In the genomic region with DNA sequence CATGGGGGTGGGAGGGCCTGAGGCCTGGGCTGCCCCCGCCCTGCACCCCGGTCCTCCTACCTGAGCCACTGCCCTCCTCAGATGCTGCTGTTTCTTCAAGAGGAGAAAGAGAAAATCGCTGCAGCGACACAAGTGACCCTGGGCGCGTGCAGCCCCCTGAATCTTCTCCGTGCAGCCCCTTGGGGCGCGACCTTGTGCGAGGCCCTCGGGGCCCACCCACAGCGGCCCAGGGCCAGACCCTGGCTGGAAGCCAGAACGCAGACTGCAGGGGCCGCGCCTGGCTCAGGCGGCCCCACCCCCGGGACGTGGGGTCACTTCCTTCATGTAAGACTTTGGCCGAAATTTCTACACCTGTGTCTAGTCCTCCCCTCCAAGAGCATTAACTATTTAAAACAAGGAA, we compare ENCODE assay signal across 35 cellular contexts.
"Had no signal": no experiment of that assay in that cellular context is flagged by ENCODE, and none has a peak within 500 bp of the region (broad histone marks: within the 10 kb centered on the region; RNA-seq: fewer than 3 reads in every experiment).

No MANE protein-coding gene starts in this region.

- DNase-seq: activated B cell treated with CpG ODN at 0.5 μM for 24 hours; activated CD4-positive, alpha-beta memory T cell treated with anti-CD3 and anti-CD28 coated beads, Interleukin-2, amount 10 ng/mL, durations not matched to agents 7 days and 5 days; activated CD4-positive, alpha-beta T cell treated with anti-CD3 and anti-CD28 coated beads for 4 hours; activated CD4-positive, CD25-positive, alpha-beta regulatory T cell treated with anti-CD3 and anti-CD28 coated beads, Interleukin-2, amount 50 U/mL, for 72 hours; activated CD8-positive, alpha-beta memory T cell treated with anti-CD3 and anti-CD28 coated beads for 24 hours; activated CD8-positive, alpha-beta memory T cell treated with anti-CD3 and anti-CD28 coated beads, Interleukin-2, amount 10 ng/mL, durations not matched to agents 7 days and 5 days; activated CD8-positive, alpha-beta memory T cell treated with anti-CD3 and anti-CD28 coated beads, Interleukin-2, amount 50 U/mL, for 48 hours; activated effector memory CD4-positive, alpha-beta T cell treated with Interleukin-2 at 50 U/mL for 16 hours; activated naive CD4-positive, alpha-beta T cell treated with anti-CD3 and anti-CD28 coated beads, Interleukin-2, amount 10 ng/mL, durations not matched to agents 7 days and 5 days; activated naive CD8-positive, alpha-beta T cell treated with anti-CD3 and anti-CD28 coated beads, Interleukin-2, amount 50 U/mL, for 24 hours; activated T-cell treated with anti-CD3 and anti-CD28 coated beads, Interleukin-2, amount 50 U/mL, for 48 hours; anterior cingulate cortex; brain microvascular endothelial cell; NCI-H1092 treated with DMSO at 0.1 percent for 48 hours; NCI-H1417; NCI-H146; NCI-H187; NCI-H2029 treated with DMSO at 0.1 percent for 48 hours; NCI-H2107; NCI-H2171; NCI-H510A; NCI-H526; NCI-H748 treated with DMSO at 0.1 percent for 48 hours; NK-92 treated with Interleukin-12 subunit alpha and Interleukin-12 subunit beta, amount 100 ng/mL, for 24 hours; PC-3; SIG-M5; T-helper 1 cell; T-helper 2 cell; T-helper 9 cell had no signal

- H3K27ac ChIP-seq: brain microvascular endothelial cell, cardiac muscle cell, VCaP had no signal

- H3K4me3 ChIP-seq: cardiac muscle cell had no signal

- FAIRE-seq: RCC 7860 had no signal

- H3K4me1 Mint-ChIP-seq: activated B cell treated with CpG ODN at 0.5 μM for 24 hours; activated CD4-positive, alpha-beta memory T cell treated with anti-CD3 and anti-CD28 coated beads, Interleukin-2, amount 10 ng/mL, durations not matched to agents 7 days and 5 days; activated CD8-positive, alpha-beta memory T cell treated with anti-CD3 and anti-CD28 coated beads, Interleukin-2, amount 10 ng/mL, durations not matched to agents 7 days and 5 days; activated naive CD4-positive, alpha-beta T cell treated with anti-CD3 and anti-CD28 coated beads, Interleukin-2, amount 10 ng/mL, durations not matched to agents 7 days and 5 days; activated naive CD8-positive, alpha-beta T cell treated with anti-CD3 and anti-CD28 coated beads, Interleukin-2, amount 50 U/mL, for 24 hours had no signal

- H3K27me3 ChIP-seq: brain microvascular endothelial cell, cardiac muscle cell had no signal

- ATAC-seq: activated CD8-positive, alpha-beta memory T cell treated with anti-CD3 and anti-CD28 coated beads, Interleukin-2, amount 10 ng/mL, durations not matched to agents 7 days and 5 days; activated naive CD8-positive, alpha-beta T cell treated with anti-CD3 and anti-CD28 coated beads, Interleukin-2, amount 50 U/mL, for 24 hours; PC-3; SK-N-SH treated with all-trans-retinoic acid at 6 μM for 48 hours had no signal

- H3K4me3 Mint-ChIP-seq: activated B cell treated with CpG ODN at 0.5 μM for 24 hours; activated CD4-positive, alpha-beta memory T cell treated with anti-CD3 and anti-CD28 coated beads, Interleukin-2, amount 10 ng/mL, durations not matched to agents 7 days and 5 days; activated CD8-positive, alpha-beta memory T cell treated with anti-CD3 and anti-CD28 coated beads, Interleukin-2, amount 10 ng/mL, durations not matched to agents 7 days and 5 days; activated naive CD4-positive, alpha-beta T cell treated with anti-CD3 and anti-CD28 coated beads, Interleukin-2, amount 10 ng/mL, durations not matched to agents 7 days and 5 days; activated naive CD8-positive, alpha-beta T cell; activated naive CD8-positive, alpha-beta T cell treated with anti-CD3 and anti-CD28 coated beads, Interleukin-2, amount 50 U/mL, for 24 hours; central memory CD8-positive, alpha-beta T cell had no signal

- H3K27me3 Mint-ChIP-seq: activated B cell treated with CpG ODN at 0.5 μM for 24 hours; activated CD4-positive, alpha-beta memory T cell treated with anti-CD3 and anti-CD28 coated beads, Interleukin-2, amount 10 ng/mL, durations not matched to agents 7 days and 5 days; activated CD8-positive, alpha-beta memory T cell treated with anti-CD3 and anti-CD28 coated beads, Interleukin-2, amount 10 ng/mL, durations not matched to agents 7 days and 5 days; activated naive CD4-positive, alpha-beta T cell treated with anti-CD3 and anti-CD28 coated beads, Interleukin-2, amount 10 ng/mL, durations not matched to agents 7 days and 5 days; activated naive CD8-positive, alpha-beta T cell; activated naive CD8-positive, alpha-beta T cell treated with anti-CD3 and anti-CD28 coated beads, Interleukin-2, amount 50 U/mL, for 24 hours; central memory CD8-positive, alpha-beta T cell had no signal

- H3K9me3 Mint-ChIP-seq: activated B cell treated with CpG ODN at 0.5 μM for 24 hours; activated CD4-positive, alpha-beta memory T cell treated with anti-CD3 and anti-CD28 coated beads, Interleukin-2, amount 10 ng/mL, durations not matched to agents 7 days and 5 days; activated naive CD4-positive, alpha-beta T cell treated with anti-CD3 and anti-CD28 coated beads, Interleukin-2, amount 10 ng/mL, durations not matched to agents 7 days and 5 days; activated naive CD8-positive, alpha-beta T cell treated with anti-CD3 and anti-CD28 coated beads, Interleukin-2, amount 50 U/mL, for 24 hours; central memory CD8-positive, alpha-beta T cell had no signal

- H3K27ac Mint-ChIP-seq: activated B cell treated with CpG ODN at 0.5 μM for 24 hours; activated CD4-positive, alpha-beta memory T cell treated with anti-CD3 and anti-CD28 coated beads, Interleukin-2, amount 10 ng/mL, durations not matched to agents 7 days and 5 days; activated CD8-positive, alpha-beta memory T cell treated with anti-CD3 and anti-CD28 coated beads, Interleukin-2, amount 10 ng/mL, durations not matched to agents 7 days and 5 days; activated naive CD4-positive, alpha-beta T cell treated with anti-CD3 and anti-CD28 coated beads, Interleukin-2, amount 10 ng/mL, durations not matched to agents 7 days and 5 days; activated naive CD8-positive, alpha-beta T cell; activated naive CD8-positive, alpha-beta T cell treated with anti-CD3 and anti-CD28 coated beads, Interleukin-2, amount 50 U/mL, for 24 hours had no signal
